1 cellular context compared by ENCODE assay signal in genomic region chr13:112443191-112444000, GRCh38.
TF ChIP-seq lines count a peak whose summit lies in the region.

No MANE protein-coding gene starts in this region.

TF ChIP-seq in H1, 55 proteins besides CTCF, POLR2A, EP300 and RAD21 (continued from another document):
- TF ChIP-seq SIN3A (conservative IDR thresholded peaks at IDR 0.05 in 1 of 2, IDR thresholded peaks at IDR 0.05 in 1 of 2; ENCODE audit: low read depth in 1 of 2, low read length in 2 of 2) = no peak; a peak in 1 of 4 replicates
- TF ChIP-seq GABPA (IDR thresholded peaks at IDR 0.05; ENCODE audit: borderline replicate concordance, insufficient read depth, low read length) = no peak
- TF ChIP-seq HDAC2 (IDR thresholded peaks at IDR 0.05; ENCODE audit: borderline replicate concordance in 1 of 2, low read depth in 2 of 2, low read length in 2 of 2) = 0 out of 4 replicates have a peak, but pooled peaks of 1 of the 2 experiments have one; percentile 5
- TF ChIP-seq JUN (IDR thresholded peaks at IDR 0.05; ENCODE audit: low read depth, low read length) = no peak
- TF ChIP-seq TBP (IDR thresholded peaks at IDR 0.05; ENCODE audit: low read depth, low read length) = no peak
- peak; percentile 70 for TF ChIP-seq BACH1 (IDR thresholded peaks at IDR 0.05; ENCODE audit: low read length)
- TF ChIP-seq SUZ12 (IDR thresholded peaks at IDR 0.05; ENCODE audit: low read length) = peak; percentile 21; the same call in 1 of the 2 replicates
- no peak for TF ChIP-seq SP1 (IDR thresholded peaks at IDR 0.05; ENCODE audit: low read depth, low read length)
- TF ChIP-seq SP4 (IDR thresholded peaks at IDR 0.05; ENCODE audit: low read length) = no peak
- no peak for TF ChIP-seq CHD1 (IDR thresholded peaks at IDR 0.05; ENCODE audit: low read depth, low read length)
- no peak for TF ChIP-seq NRF1 (IDR thresholded peaks at IDR 0.05; ENCODE audit: low read depth, low read length)
- TF ChIP-seq SRF (IDR thresholded peaks at IDR 0.05; ENCODE audit: low read depth, low read length) = no peak
- TF ChIP-seq POU5F1 (IDR thresholded peaks at IDR 0.05; ENCODE audit: low read depth, low read length) = no peak
